ENCODE assay signal across 26 cellular contexts in the genomic region with DNA sequence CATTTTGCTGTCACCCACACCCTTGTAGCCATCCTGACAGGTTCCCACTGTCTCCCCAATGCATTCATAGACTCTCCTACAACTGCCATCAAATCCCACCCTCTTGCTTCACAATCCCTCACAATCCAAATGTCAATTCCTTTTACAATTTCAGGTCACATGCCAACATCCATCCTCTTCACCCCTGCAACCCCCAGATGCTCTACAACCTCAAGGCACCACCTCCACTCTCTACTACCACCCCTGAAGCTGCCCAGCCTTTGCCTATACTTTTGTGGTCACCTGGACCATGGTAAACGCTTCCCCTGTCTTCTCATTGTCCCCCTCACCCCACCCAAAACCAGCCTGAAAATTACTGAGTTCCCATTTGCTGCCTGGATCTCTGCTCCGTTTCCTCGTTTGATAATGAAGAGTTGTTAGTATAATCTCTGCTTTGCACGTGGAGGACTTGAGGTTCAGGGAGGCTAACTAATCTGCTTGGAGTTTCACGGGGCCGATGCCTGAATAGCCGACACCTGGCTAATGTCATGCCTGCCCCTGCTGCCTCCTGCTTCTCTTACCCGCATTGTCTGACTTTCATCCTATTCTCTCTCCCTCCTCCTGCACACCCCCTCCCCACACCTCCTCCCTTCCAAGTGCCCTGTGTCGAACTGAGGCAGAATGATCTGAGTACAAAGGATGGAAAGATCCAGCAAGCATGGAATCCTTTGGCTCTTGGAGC.
"Had no signal": no experiment of that assay in that cellular context is flagged by ENCODE, and none has a peak within 500 bp of the region (broad histone marks: within the 10 kb centered on the region; RNA-seq: fewer than 3 reads in every experiment).

No MANE protein-coding gene starts in this region.

- H3K4me1 ChIP-seq: left ventricle myocardium inferior, spleen, suprapubic skin, tibial artery, upper lobe of right lung, uterus had no signal

- H3K36me3 Mint-ChIP-seq: natural killer cell treated with Interleukin-12 subunit alpha and Interleukin-12 subunit beta and Interleukin-15 and Interleukin-18, amount 100 ng/mL, for 72 hours; stimulated activated effector memory CD8-positive, alpha-beta T cell treated with anti-CD3 and anti-CD28 coated beads, Interleukin-12 subunit alpha, Interleukin-12 subunit beta, amount 100 ng/mL, for 72 hours had no signal

- H3K27ac ChIP-seq: left ventricle myocardium inferior, ovary, spleen, suprapubic skin, thoracic aorta, tibial artery, upper lobe of right lung, uterus had no signal

- H3K4me3 ChIP-seq: left ventricle myocardium inferior, lung, mucosa of descending colon, ovary, spleen, suprapubic skin, thoracic aorta, tibial artery, upper lobe of right lung, uterus had no signal

- H3K9me3 ChIP-seq: mucosa of descending colon, ovary, upper lobe of right lung, uterus had no signal

- H3K9me3 Mint-ChIP-seq: immature natural killer cell; natural killer cell treated with Interleukin-12 subunit alpha and Interleukin-12 subunit beta and Interleukin-15 and Interleukin-18, amount 100 ng/mL, for 72 hours; stimulated activated effector memory CD8-positive, alpha-beta T cell treated with anti-CD3 and anti-CD28 coated beads, Interleukin-12 subunit alpha, Interleukin-12 subunit beta, amount 100 ng/mL, for 72 hours had no signal

- H3K4me3 Mint-ChIP-seq: immature natural killer cell; naive thymus-derived CD4-positive, alpha-beta T cell; natural killer cell treated with Interleukin-12 subunit alpha and Interleukin-12 subunit beta and Interleukin-15 and Interleukin-18, amount 100 ng/mL, for 72 hours; stimulated activated effector memory CD8-positive, alpha-beta T cell treated with anti-CD3 and anti-CD28 coated beads, Interleukin-12 subunit alpha, Interleukin-12 subunit beta, amount 100 ng/mL, for 72 hours; stimulated activated naive CD8-positive, alpha-beta T cell treated with anti-CD3 and anti-CD28 coated beads, Interleukin-15, Interleukin-2, amounts not matched to agents 100 ng/mL and 50 ng/mL, for 24 hours had no signal

- H3K36me3 ChIP-seq: left ventricle myocardium inferior, ovary, spleen, suprapubic skin, thoracic aorta, tibial artery, upper lobe of right lung, uterus had no signal

- DNase-seq: hypothalamus; immature natural killer cell; kidney; left ventricle myocardium inferior; mesendoderm; midbrain; mucosa of descending colon; naive thymus-derived CD4-positive, alpha-beta T cell; ovary; right cardiac atrium; small intestine; spleen; stimulated activated CD4-positive, alpha-beta T cell treated with anti-CD3 and anti-CD28 coated beads, Interleukin-4, amount 100 ng/mL, for 24 hours; stimulated activated naive CD4-positive, alpha-beta T cell; tibial artery; trophoblast cell; upper lobe of right lung; uterus had no signal

- H3K27me3 ChIP-seq: ovary, upper lobe of right lung, uterus had no signal

- H3K27ac Mint-ChIP-seq: immature natural killer cell; naive thymus-derived CD4-positive, alpha-beta T cell; progenitor cell of endocrine pancreas; stimulated activated effector memory CD8-positive, alpha-beta T cell treated with anti-CD3 and anti-CD28 coated beads, Interleukin-12 subunit alpha, Interleukin-12 subunit beta, amount 100 ng/mL, for 72 hours; stimulated activated naive CD8-positive, alpha-beta T cell treated with anti-CD3 and anti-CD28 coated beads, Interleukin-15, Interleukin-2, amounts not matched to agents 100 ng/mL and 50 ng/mL, for 24 hours had no signal

- ATAC-seq: mucosa of descending colon; naive thymus-derived CD4-positive, alpha-beta T cell; natural killer cell treated with Interleukin-12 subunit alpha and Interleukin-12 subunit beta and Interleukin-15 and Interleukin-18, amount 100 ng/mL, for 72 hours; right cardiac atrium; sciatic nerve; stimulated activated effector memory CD8-positive, alpha-beta T cell treated with anti-CD3 and anti-CD28 coated beads, Interleukin-12 subunit alpha, Interleukin-12 subunit beta, amount 100 ng/mL, for 72 hours; upper lobe of right lung had no signal

- H3K4me1 Mint-ChIP-seq: stimulated activated effector memory CD8-positive, alpha-beta T cell treated with anti-CD3 and anti-CD28 coated beads, Interleukin-12 subunit alpha, Interleukin-12 subunit beta, amount 100 ng/mL, for 72 hours had no signal
